Comparison of ENCODE assay signal across 9 cellular contexts in the genomic region with DNA sequence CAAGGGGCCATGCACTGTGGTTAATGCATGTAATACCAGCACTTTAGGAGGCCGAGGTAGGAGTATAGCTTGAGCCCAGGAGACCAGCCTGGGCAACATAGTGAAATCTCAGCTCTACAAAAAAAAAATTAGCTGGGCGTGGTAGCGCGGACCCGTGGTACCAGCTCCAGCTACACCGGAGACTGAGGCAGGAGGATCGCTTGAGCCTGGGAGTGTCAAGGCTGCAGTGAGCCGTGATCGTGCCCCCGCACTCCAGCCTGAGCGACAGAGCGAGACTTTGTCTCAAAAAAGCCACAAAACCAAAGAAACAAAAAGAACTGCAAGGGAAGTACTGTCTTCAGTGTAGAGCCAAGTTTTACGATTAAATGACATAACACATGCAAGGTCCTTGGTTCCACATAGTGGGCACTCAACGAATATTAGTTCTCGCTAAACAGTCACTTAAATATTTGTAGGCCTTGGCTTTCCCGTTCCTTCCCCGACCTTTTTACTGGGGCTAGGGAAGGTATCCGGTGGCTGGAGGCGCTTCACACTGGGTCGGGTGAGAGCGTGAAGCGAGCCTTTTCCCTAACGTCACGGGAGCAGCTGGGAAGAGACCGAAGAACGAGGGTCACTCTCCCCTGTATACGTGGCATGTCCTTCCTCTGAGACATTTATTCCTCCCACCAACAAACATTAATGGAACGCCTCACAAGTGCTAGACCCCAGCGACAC. TPM values are rescaled to one million over a fixed set of nuclear protein-coding genes. Genes with fewer than 3 reads are reported as not detected.
A peak's percentile ranks its signal among the peaks of the same experiment; 100 is the strongest.
DNase-seq lines count a peak whose midpoint lies in the region; ATAC-seq, FAIRE-seq and TF ChIP-seq lines count a peak whose summit lies in the region.
"Had no signal": no experiment of that assay in that cellular context is flagged by ENCODE, and none has a peak within 500 bp of the region (broad histone marks: within the 10 kb centered on the region; RNA-seq: fewer than 3 reads in every experiment).

No MANE protein-coding gene starts in this region.

- 93% methylated on average over 28 of the region's 29 CpGs for WGBS in HepG2 (ENCODE audit: low lambda C conversion rate)
- WGBS in transverse colon (ENCODE audit: low coverage in 1 of 2), 2 donors: 29 to 53% methylated on average over 10 to 28 of the region's 29 CpGs

- TF ChIP-seq EP300 in HepG2 (IDR thresholded peaks at IDR 0.05; ENCODE audit: low read depth in 2 of 2, low read length in 2 of 2) (no peak), HepG2 (CRISPR knock-in tag; IDR thresholded peaks at IDR 0.05; ENCODE audit: borderline replicate concordance) (no peak), transverse colon (IDR thresholded peaks at IDR 0.05; ENCODE audit: low read depth) (no peak)

- H3K36me3 ChIP-seq in HepG2 (replicated peaks in 1 of 2; ENCODE audit: control insufficient read depth in 1 of 2, insufficient read depth in 2 of 2, low read length in 2 of 2): peaks cover 1 to 5% of the 10 kb centered on the region in 2 experiments; a peak in 2 of 5 replicates
- no peaks in the 10 kb centered on the region for H3K36me3 ChIP-seq in transverse colon

- POLR2A ChIA-PET in activated CD4-positive, alpha-beta T cell treated with anti-CD3 and anti-CD28 coated beads, Interleukin-2, amount 10 ng/mL, durations not matched to agents 7 days and 5 days (lab: Charles Lee): no interaction called here
- POLR2A ChIA-PET in HepG2 (lab: Yijun Ruan, JAX): interaction anchor here (0.6 to 1.0 kb wide), 2 partner anchors 25 to 69 kb away, joined by 3 to 4 read pairs; no protein-coding TSS in a partner anchor

- peaks cover 3% of the 10 kb centered on the region for H3K27me3 Mint-ChIP-seq in activated CD4-positive, alpha-beta T cell treated with anti-CD3 and anti-CD28 coated beads, Interleukin-2, amount 10 ng/mL, durations not matched to agents 7 days and 5 days

- peaks cover 56% of the 10 kb centered on the region for H3K4me1 ChIP-seq in HepG2 (ENCODE audit: insufficient read depth, low read length)
- H3K4me1 ChIP-seq in transverse colon: peaks cover 6 to 37% (median 19%) of the 10 kb centered on the region in 4 donors

- peak overlapping the region; percentile 84 for H3K4me3 Mint-ChIP-seq in activated CD4-positive, alpha-beta T cell treated with anti-CD3 and anti-CD28 coated beads, Interleukin-2, amount 10 ng/mL, durations not matched to agents 7 days and 5 days

- H3K4me1 Mint-ChIP-seq in activated CD4-positive, alpha-beta T cell treated with anti-CD3 and anti-CD28 coated beads, Interleukin-2, amount 10 ng/mL, durations not matched to agents 7 days and 5 days: peaks cover 38% of the 10 kb centered on the region

- H3K4me3 ChIP-seq in HepG2 (replicated peaks in 1 of 3; ENCODE audit: insufficient read depth in 1 of 3, low read depth in 2 of 3, low read length in 3 of 3) (peak overlapping the region; percentile 58 to 98 (median 59); a peak in 5 of 6 replicates), transverse colon (peak overlapping the region; percentile 26 to 98 (median 84))

- peaks cover 28% of the 10 kb centered on the region for H4K20me1 ChIP-seq in HepG2 (ENCODE audit: insufficient read depth, low read length)

- H3K27me3 ChIP-seq in HepG2 (ENCODE audit: control insufficient read depth in 1 of 2, insufficient read depth in 2 of 2, low read length in 2 of 2): no peaks in the 10 kb centered on the region; a peak in 1 of 5 replicates
- no peaks in the 10 kb centered on the region for H3K27me3 ChIP-seq in transverse colon

- CTCF ChIA-PET in activated CD4-positive, alpha-beta T cell treated with anti-CD3 and anti-CD28 coated beads, Interleukin-2, amount 10 ng/mL, durations not matched to agents 7 days and 5 days (lab: Charles Lee): no interaction called here
- CTCF ChIA-PET in HepG2 (lab: Yijun Ruan, JAX; ENCODE audit: low intra/inter-chr PET ratio, low total read pairs): no interaction called here

- H3K4me2 ChIP-seq in HepG2 (ENCODE audit: low read depth, low read length): peak overlapping the region; percentile 81

- no peak for FAIRE-seq in HepG2 (lab: Jason Lieb, UNC)

- peak overlapping the region; percentile 60 for H2AFZ ChIP-seq in HepG2 (ENCODE audit: low read length)

- TSS peak; percentile 99 for BruUV-seq in HepG2 (replicated peaks; lab: Mats Ljungman, UMichigan)

- peak overlapping the region; percentile 79 for H3K9ac ChIP-seq in HepG2 (ENCODE audit: insufficient read depth, low read depth, low read length)

- H3K27ac ChIP-seq in HepG2 (ENCODE audit: extremely low read length, insufficient read depth, low read length) (peak overlapping the region; percentile 88), transverse colon (peak overlapping the region; percentile 88 to 96 (median 90))

- H3K9me3 ChIP-seq in HepG2 (ENCODE audit: low read length) (no peaks in the 10 kb centered on the region), transverse colon (no peaks in the 10 kb centered on the region)

- TF ChIP-seq RAD21 in HepG2 (CRISPR knock-in tag; IDR thresholded peaks at IDR 0.05): no peak

- H3K27ac Mint-ChIP-seq in activated CD4-positive, alpha-beta T cell treated with anti-CD3 and anti-CD28 coated beads, Interleukin-2, amount 10 ng/mL, durations not matched to agents 7 days and 5 days: peak overlapping the region; percentile 99

- TF ChIP-seq POLR2A in HepG2 (IDR thresholded peaks at IDR 0.05; ENCODE audit: insufficient read depth in 1 of 2, low read depth in 2 of 2, low read length in 2 of 2) (no peak), transverse colon (IDR thresholded peaks at IDR 0.05) (no peak)

- peaks cover 40% of the 10 kb centered on the region for H3K79me2 ChIP-seq in HepG2 (ENCODE audit: insufficient read depth, low read length)

- peaks cover 20% of the 10 kb centered on the region for H3K36me3 Mint-ChIP-seq in activated CD4-positive, alpha-beta T cell treated with anti-CD3 and anti-CD28 coated beads, Interleukin-2, amount 10 ng/mL, durations not matched to agents 7 days and 5 days (ENCODE audit: low read depth)

- ATAC-seq in HepG2 (no peak), HG03108 (IDR thresholded peaks at IDR 0.05; ENCODE audit: unreplicated experiment) (no peak)

- TF ChIP-seq CTCF in HepG2 (CRISPR knock-in tag; IDR thresholded peaks at IDR 0.05) (no peak), transverse colon (IDR thresholded peaks at IDR 0.05) (no peak)

- H3K9me3 Mint-ChIP-seq in activated CD4-positive, alpha-beta T cell treated with anti-CD3 and anti-CD28 coated beads, Interleukin-2, amount 10 ng/mL, durations not matched to agents 7 days and 5 days: no peaks in the 10 kb centered on the region
- H3K9me3 Mint-ChIP-seq: activated naive CD4-positive, alpha-beta T cell treated with anti-CD3 and anti-CD28 coated beads, Interleukin-2, amount 50 U/mL, for 72 hours had no signal

- in situ Hi-C loops in HepG2 (cut with HindIII; ENCODE audit: extremely low pct_ligation_motif_present, low pct_unique_long_range_greater_than_20kb) (loop anchor here (5.0 kb wide), 1 partner anchor 59 kb away; a partner anchor contains a TSS), transverse colon (cut with MboI; ENCODE audit: low pct_ligation_motif_present in 1 of 4, low pct_unique_long_range_greater_than_20kb in 1 of 4, low sequenced_read_pairs in 3 of 4) (no loop called here)

- peak; percentile 7 for DNase-seq in activated CD4-positive, alpha-beta T cell treated with anti-CD3 and anti-CD28 coated beads, Interleukin-2, amount 10 ng/mL, durations not matched to agents 7 days and 5 days
- no peak for DNase-seq in activated CD4-positive, alpha-beta T cell treated with anti-CD3 and anti-CD28 coated beads, Interleukin-2, amount 50 U/mL, for 4 hours
- DNase-seq in NCI-H774 (lab: John Stamatoyannopoulos, UW) (peak; percentile 40), HepG2 (ENCODE audit: low spot score) (no peak), transverse colon (peak; percentile 9), NCI-H345 treated with DMSO at 0.1 percent for 48 hours (lab: John Stamatoyannopoulos, UW; ENCODE audit: unreplicated experiment) (no peak)
- peak; percentile 34 for DNase-seq in central memory CD4-positive, alpha-beta T cell

- intact Hi-C loops in HepG2 (cut with micrococcal nuclease; ENCODE audit: unreplicated experiment) (loop anchor here (10.0 kb wide), 2 partner anchors 66 to 256 kb away; a partner anchor contains a TSS), transverse colon (cut with DNase I; ENCODE audit: low total_unique reads) (no loop called here)

RNA-seq across cellular contexts. Expression of a gene that starts 1.0 kb away (rescaled TPM):
- 100 to 1,000 TPM; 141 to 163 TPM for total RNA-seq in activated CD4-positive, alpha-beta T cell treated with anti-CD3 and anti-CD28 coated beads, Interleukin-2, amount 10 ng/mL, durations not matched to agents 7 days and 5 days
- total RNA-seq in HepG2 (2016; rRNA removed; fragmentation: Illumina TruSeq; extraction: Trizol) (170 and 182 TPM in 2 replicates), transverse colon (10 to 100 TPM; 64.3 to 77.0 (median 70.4) TPM)
- 34.5 and 40.2 TPM in 2 replicates for total RNA-seq in HepG2 (2016; cell fraction: cytosol; rRNA removed; fragmentation: Illumina TruSeq; extraction: Trizol; ENCODE audit: low read depth)
- 155 and 182 TPM in 2 replicates for total RNA-seq in HepG2 (2016; cell fraction: insoluble cytoplasmic fraction; rRNA removed; fragmentation: Illumina TruSeq; extraction: Trizol)
- total RNA-seq in HepG2 (2016; cell fraction: membrane; rRNA removed; fragmentation: Illumina TruSeq; extraction: Trizol): 84.3 and 94.4 TPM in 2 replicates
- total RNA-seq in HepG2 (2016; cell fraction: nucleus; rRNA removed; fragmentation: Illumina TruSeq; extraction: Trizol): 172 and 175 TPM in 2 replicates
- polyA plus RNA-seq in HepG2 (2011; rRNA removed): 110 and 126 TPM in 2 replicates
- 131 and 133 TPM in 2 replicates for polyA plus RNA-seq in HepG2 (2011; cell fraction: cytosol; rRNA removed)
- polyA plus RNA-seq in HepG2 (2011; cell fraction: nucleus; rRNA removed): 69.2 and 72.7 TPM in 2 replicates
- polyA plus RNA-seq in HepG2 (2012): 165 and 216 TPM in 2 replicates
- 22.2 and 26.2 TPM in 2 replicates for polyA plus RNA-seq in HepG2 (2016; cell fraction: cytosol; fragmentation: Illumina TruSeq; extraction: Trizol; ENCODE audit: low read depth)
- polyA plus RNA-seq in HepG2 (2016; cell fraction: insoluble cytoplasmic fraction; fragmentation: Illumina TruSeq; extraction: Trizol; ENCODE audit: low read depth): 124 and 140 TPM in 2 replicates
- 49.9 and 61.8 TPM in 2 replicates for polyA plus RNA-seq in HepG2 (2016; cell fraction: membrane; fragmentation: Illumina TruSeq; extraction: Trizol; ENCODE audit: low read depth)
- polyA plus RNA-seq in HepG2 (2016; cell fraction: nucleus; fragmentation: Illumina TruSeq; extraction: Trizol; ENCODE audit: insufficient read depth, low read depth): 108 TPM in 2 replicates
- polyA minus RNA-seq in HepG2 (2011; rRNA and poly(A)+ RNA removed; ENCODE audit: low replicate concordance): 268 and 294 TPM in 2 replicates
- polyA minus RNA-seq in HepG2 (2011; cell fraction: cytosol; rRNA and poly(A)+ RNA removed): 168 and 188 TPM in 2 replicates
- polyA minus RNA-seq in HepG2 (2011; cell fraction: nucleus; rRNA and poly(A)+ RNA removed): 266 and 305 TPM in 2 replicates

RNA-seq across cellular contexts. Expression of a gene that starts 33.1 kb away (rescaled TPM):
- not detected for total RNA-seq in activated CD4-positive, alpha-beta T cell treated with anti-CD3 and anti-CD28 coated beads, Interleukin-2, amount 10 ng/mL, durations not matched to agents 7 days and 5 days
- total RNA-seq in HepG2 (2016; rRNA removed; fragmentation: Illumina TruSeq; extraction: Trizol) (not detected in 2 replicates), transverse colon (1 to 10 TPM in 1 of 4 donors, under 1 TPM in 1, not detected in 2; 0.41 to 5.0 TPM)
- total RNA-seq in HepG2 (2016; cell fraction: cytosol; rRNA removed; fragmentation: Illumina TruSeq; extraction: Trizol; ENCODE audit: low read depth): not detected in 2 replicates
- not detected in 2 replicates for total RNA-seq in HepG2 (2016; cell fraction: insoluble cytoplasmic fraction; rRNA removed; fragmentation: Illumina TruSeq; extraction: Trizol)
- total RNA-seq in HepG2 (2016; cell fraction: membrane; rRNA removed; fragmentation: Illumina TruSeq; extraction: Trizol): not detected in 2 replicates
- not detected in 2 replicates for total RNA-seq in HepG2 (2016; cell fraction: nucleus; rRNA removed; fragmentation: Illumina TruSeq; extraction: Trizol)
- not detected in 2 replicates for polyA plus RNA-seq in HepG2 (2011; rRNA removed)
- polyA plus RNA-seq in HepG2 (2011; cell fraction: cytosol; rRNA removed): not detected in 2 replicates
- polyA plus RNA-seq in HepG2 (2011; cell fraction: nucleus; rRNA removed): not detected in 2 replicates
- not detected in 2 replicates for polyA plus RNA-seq in HepG2 (2012)
- polyA plus RNA-seq in HepG2 (2016; cell fraction: cytosol; fragmentation: Illumina TruSeq; extraction: Trizol; ENCODE audit: low read depth): not detected in 2 replicates
- not detected in 2 replicates for polyA plus RNA-seq in HepG2 (2016; cell fraction: insoluble cytoplasmic fraction; fragmentation: Illumina TruSeq; extraction: Trizol; ENCODE audit: low read depth)
- polyA plus RNA-seq in HepG2 (2016; cell fraction: membrane; fragmentation: Illumina TruSeq; extraction: Trizol; ENCODE audit: low read depth): not detected in 2 replicates
- polyA plus RNA-seq in HepG2 (2016; cell fraction: nucleus; fragmentation: Illumina TruSeq; extraction: Trizol; ENCODE audit: insufficient read depth, low read depth): not detected in 2 replicates
- polyA minus RNA-seq in HepG2 (2011; rRNA and poly(A)+ RNA removed; ENCODE audit: low replicate concordance): not detected in 2 replicates
- not detected in 2 replicates for polyA minus RNA-seq in HepG2 (2011; cell fraction: cytosol; rRNA and poly(A)+ RNA removed)
- polyA minus RNA-seq in HepG2 (2011; cell fraction: nucleus; rRNA and poly(A)+ RNA removed): not detected in 2 replicates
- total RNA-seq: activated naive CD4-positive, alpha-beta T cell treated with anti-CD3 and anti-CD28 coated beads, Interleukin-2, amount 50 U/mL, for 72 hours had no signal

RNA-seq across cellular contexts. Expression of a gene that starts 57.5 kb away (rescaled TPM):
- total RNA-seq in activated CD4-positive, alpha-beta T cell treated with anti-CD3 and anti-CD28 coated beads, Interleukin-2, amount 10 ng/mL, durations not matched to agents 7 days and 5 days: 1 to 10 TPM; 1.0 to 1.1 TPM
- 0.24 TPM in 1 of 2 replicates, not detected in the other for total RNA-seq in HepG2 (2016; rRNA removed; fragmentation: Illumina TruSeq; extraction: Trizol)
- 3.3 and 3.5 TPM in 2 replicates for total RNA-seq in HepG2 (2016; cell fraction: cytosol; rRNA removed; fragmentation: Illumina TruSeq; extraction: Trizol; ENCODE audit: low read depth)
- 0.37 TPM in 1 of 2 replicates, not detected in the other for total RNA-seq in HepG2 (2016; cell fraction: insoluble cytoplasmic fraction; rRNA removed; fragmentation: Illumina TruSeq; extraction: Trizol)
- not detected in 2 replicates for total RNA-seq in HepG2 (2016; cell fraction: membrane; rRNA removed; fragmentation: Illumina TruSeq; extraction: Trizol)
- 0.97 and 1.4 TPM in 2 replicates for total RNA-seq in HepG2 (2016; cell fraction: nucleus; rRNA removed; fragmentation: Illumina TruSeq; extraction: Trizol)
- 0.17 and 0.24 TPM in 2 replicates for polyA plus RNA-seq in HepG2 (2011; rRNA removed)
- 0.28 and 0.44 TPM in 2 replicates for polyA plus RNA-seq in HepG2 (2011; cell fraction: cytosol; rRNA removed)
- polyA plus RNA-seq in HepG2 (2011; cell fraction: nucleus; rRNA removed): 0.29 and 0.54 TPM in 2 replicates
- polyA plus RNA-seq in HepG2 (2012): not detected in 2 replicates
- not detected in 2 replicates for polyA plus RNA-seq in HepG2 (2016; cell fraction: cytosol; fragmentation: Illumina TruSeq; extraction: Trizol; ENCODE audit: low read depth)
- not detected in 2 replicates for polyA plus RNA-seq in HepG2 (2016; cell fraction: insoluble cytoplasmic fraction; fragmentation: Illumina TruSeq; extraction: Trizol; ENCODE audit: low read depth)
- not detected in 2 replicates for polyA plus RNA-seq in HepG2 (2016; cell fraction: membrane; fragmentation: Illumina TruSeq; extraction: Trizol; ENCODE audit: low read depth)
- not detected in 2 replicates for polyA plus RNA-seq in HepG2 (2016; cell fraction: nucleus; fragmentation: Illumina TruSeq; extraction: Trizol; ENCODE audit: insufficient read depth, low read depth)
- polyA minus RNA-seq in HepG2 (2011; rRNA and poly(A)+ RNA removed; ENCODE audit: low replicate concordance): 1.0 and 1.8 TPM in 2 replicates
- not detected in 2 replicates for polyA minus RNA-seq in HepG2 (2011; cell fraction: cytosol; rRNA and poly(A)+ RNA removed)
- polyA minus RNA-seq in HepG2 (2011; cell fraction: nucleus; rRNA and poly(A)+ RNA removed): 1.9 and 2.7 TPM in 2 replicates
- total RNA-seq in transverse colon: 1 to 10 TPM in 1 of 4 donors, under 1 TPM in 1, not detected in 2; 0.79 to 3.4 TPM

Comparison
In these comparisons a context has a peak if more than half of its experiments do, and no peak if none do; other contexts are left out.
1. DNase-seq: peak in activated CD4-positive, alpha-beta T cell treated with anti-CD3 and anti-CD28 coated beads, Interleukin-2, amount 10 ng/mL, durations not matched to agents 7 days and 5 days (single experiment), NCI-H774 (single experiment), central memory CD4-positive, alpha-beta T cell (single experiment) and transverse colon (single experiment); none in activated CD4-positive, alpha-beta T cell treated with anti-CD3 and anti-CD28 coated beads, Interleukin-2, amount 50 U/mL, for 4 hours (0 of 2), HepG2 (single experiment) and NCI-H345 treated with DMSO at 0.1 percent for 48 hours (single experiment).